25 cellular contexts compared by ENCODE assay signal in the genomic region with DNA sequence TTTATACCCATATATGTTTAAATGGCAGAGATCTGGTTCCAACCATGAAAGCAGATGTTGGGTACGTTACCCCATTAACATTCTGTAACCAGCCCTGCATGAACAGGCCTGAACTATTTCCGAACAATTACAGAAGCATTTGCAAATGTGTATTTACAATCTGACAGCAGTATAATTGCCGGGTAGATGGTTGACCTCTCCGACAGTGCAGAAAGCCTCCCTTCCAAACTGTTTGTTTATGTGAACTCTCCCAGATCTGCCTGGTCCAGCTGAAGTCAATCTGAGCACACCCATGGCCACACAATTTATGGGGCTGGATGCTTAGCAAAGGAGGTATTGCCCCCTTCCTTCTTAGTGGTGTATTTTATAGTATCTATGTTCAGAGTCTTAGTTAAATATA. TPM values are rescaled to one million over a fixed set of nuclear protein-coding genes. Genes with fewer than 3 reads are reported as not detected.
"Had no signal": no experiment of that assay in that cellular context is flagged by ENCODE, and none has a peak within 500 bp of the region (broad histone marks: within the 10 kb centered on the region; RNA-seq: fewer than 3 reads in every experiment).

No MANE protein-coding gene starts in this region.

- H3K27me3 ChIP-seq: ascending aorta, body of pancreas had no signal

- H3K27ac ChIP-seq: ascending aorta, body of pancreas had no signal

- DNase-seq: activated CD4-positive, alpha-beta T cell treated with anti-CD3 and anti-CD28 coated beads for 48 hours; activated CD4-positive, alpha-beta T cell treated with anti-CD3 and anti-CD28 coated beads, Interleukin-2, amount 50 U/mL, for 4 hours; activated CD4-positive, CD25-positive, alpha-beta regulatory T cell treated with anti-CD3 and anti-CD28 coated beads, Interleukin-2, amount 50 U/mL, for 72 hours; activated CD8-positive, alpha-beta memory T cell treated with anti-CD3 and anti-CD28 coated beads, Interleukin-2, amount 10 ng/mL, durations not matched to agents 7 days and 5 days; activated effector memory CD4-positive, alpha-beta T cell treated with anti-CD3 and anti-CD28 coated beads, Interleukin-2, amount 50 U/mL, for 16 hours; activated naive CD4-positive, alpha-beta T cell treated with Interleukin-2 at 50 U/mL for 16 hours; activated naive CD8-positive, alpha-beta T cell treated with anti-CD3 and anti-CD28 coated beads, Interleukin-2, amount 50 U/mL, for 24 hours; activated T-cell treated with anti-CD3 and anti-CD28 coated beads, Interleukin-2, amount 50 U/mL, for 4 hours; amniotic stem cell; body of pancreas; Karpas-422; MM.1S; NCI-H1105; NCI-H1694; NCI-H446 treated with DMSO at 0.1 percent for 48 hours; NCI-H524 treated with DMSO at 0.1 percent for 48 hours; PC-3; SIG-M5; T-helper 17 cell; T-helper 9 cell had no signal

- H3K4me3 ChIP-seq: ascending aorta, body of pancreas, K562 had no signal

- ATAC-seq: activated CD8-positive, alpha-beta memory T cell treated with anti-CD3 and anti-CD28 coated beads, Interleukin-2, amount 10 ng/mL, durations not matched to agents 7 days and 5 days; activated naive CD4-positive, alpha-beta T cell treated with anti-CD3 and anti-CD28 coated beads, Interleukin-2, amount 50 U/mL, for 72 hours; activated naive CD8-positive, alpha-beta T cell treated with anti-CD3 and anti-CD28 coated beads, Interleukin-2, amount 50 U/mL, for 24 hours; activated T-cell treated with anti-CD3 and anti-CD28 coated beads, Interleukin-2, amount 50 U/mL, for 4 hours; body of pancreas; K562; PC-3; T-helper 17 cell; WTC11 had no signal

- H3K9me3 ChIP-seq: ascending aorta, body of pancreas had no signal

RNA-seq across cellular contexts. Expression of a gene that starts 21.8 kb away (rescaled TPM):
- total RNA-seq: ascending aorta, PC-3 had no signal

RNA-seq across cellular contexts. Expression of a gene that starts 44.2 kb away (rescaled TPM):
- total RNA-seq: activated CD8-positive, alpha-beta memory T cell treated with anti-CD3 and anti-CD28 coated beads, Interleukin-2, amount 10 ng/mL, durations not matched to agents 7 days and 5 days; activated naive CD4-positive, alpha-beta T cell treated with anti-CD3 and anti-CD28 coated beads, Interleukin-2, amount 50 U/mL, for 72 hours; bronchial epithelial cell; K562; T-helper 17 cell had no signal
